ENCODE assay signal across 1 cellular context in the genomic region with DNA sequence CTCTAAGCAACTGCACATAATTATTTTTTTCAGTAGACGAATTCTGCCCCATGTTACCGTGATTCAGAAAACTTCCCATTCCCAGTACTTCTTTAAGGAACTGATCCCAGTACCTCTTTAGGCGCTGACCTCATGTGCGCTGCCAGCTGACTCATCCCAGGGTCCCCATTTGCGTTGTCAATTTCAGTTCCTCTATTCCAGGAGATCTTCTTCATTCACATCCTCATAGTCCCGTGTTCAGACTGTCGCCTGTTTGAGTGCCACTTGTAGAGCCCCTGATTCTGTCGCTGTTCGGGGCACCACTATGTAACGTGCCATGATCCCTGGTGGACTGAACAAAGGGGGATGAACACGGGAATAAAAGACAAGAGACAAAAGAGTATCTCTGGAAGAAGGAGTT.
TF ChIP-seq lines count a peak whose summit lies in the region.

No MANE protein-coding gene starts in this region.

TF ChIP-seq in HepG2, 621 proteins besides CTCF, POLR2A, EP300 and RAD21:
- TF ChIP-seq REL (CRISPR knock-in tag; conservative IDR thresholded peaks at IDR 0.05) (no peak), ZSCAN29 (CRISPR knock-in tag; conservative IDR thresholded peaks at IDR 0.05) (no peak), TCF7 (IDR thresholded peaks at IDR 0.05; ENCODE audit: low read depth) (no peak)
- TF ChIP-seq, protein P1, sequence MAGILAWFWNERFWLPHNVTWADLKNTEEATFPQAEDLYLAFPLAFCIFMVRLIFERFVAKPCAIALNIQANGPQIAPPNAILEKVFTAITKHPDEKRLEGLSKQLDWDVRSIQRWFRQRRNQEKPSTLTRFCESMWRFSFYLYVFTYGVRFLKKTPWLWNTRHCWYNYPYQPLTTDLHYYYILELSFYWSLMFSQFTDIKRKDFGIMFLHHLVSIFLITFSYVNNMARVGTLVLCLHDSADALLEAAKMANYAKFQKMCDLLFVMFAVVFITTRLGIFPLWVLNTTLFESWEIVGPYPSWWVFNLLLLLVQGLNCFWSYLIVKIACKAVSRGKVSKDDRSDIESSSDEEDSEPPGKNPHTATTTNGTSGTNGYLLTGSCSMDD (CRISPR knock-in tag; IDR thresholded peaks at IDR 0.05) = no peak
